In genomic region chr15:52963865-52964264, GRCh38 we compare ENCODE assay signal across 25 cellular contexts.
"Had no signal": no experiment of that assay in that cellular context is flagged by ENCODE, and none has a peak within 500 bp of the region (broad histone marks: within the 10 kb centered on the region; RNA-seq: fewer than 3 reads in every experiment).

No MANE protein-coding gene starts in this region.

- ATAC-seq: effector memory CD8-positive, alpha-beta T cell; esophagus mucosa; gastrocnemius medialis; heart right ventricle; left cardiac atrium; lower lobe of right lung; mucosa of descending colon had no signal

- H3K36me3 ChIP-seq: colonic mucosa, esophagus squamous epithelium, gastrocnemius medialis, heart right ventricle, left ventricle myocardium inferior, lower lobe of right lung had no signal

- H3K27me3 ChIP-seq: colonic mucosa, esophagus squamous epithelium, gastrocnemius medialis had no signal

- H3K4me1 ChIP-seq: colonic mucosa, esophagus squamous epithelium, gastrocnemius medialis, heart right ventricle, left ventricle myocardium inferior, lower lobe of right lung had no signal

- FAIRE-seq: endometrium, islet of Langerhans, keratinocyte had no signal

- DNase-seq: cerebellar nuclear complex; colonic mucosa; cortex of kidney; effector CD8-positive, alpha-beta T cell; effector memory CD8-positive, alpha-beta T cell; endodermal cell; erythroblast; esophagus squamous epithelium; foreskin fibroblast; foreskin melanocyte; gastrocnemius medialis; glutamatergic neuron; head of caudate nucleus; heart right ventricle; hippocampal formation; left cardiac atrium; left ventricle myocardium inferior; lower lobe of right lung; mesenchymal stem cell; mucosa of descending colon had no signal

- H3K4me3 ChIP-seq: colonic mucosa, esophagus squamous epithelium, gastrocnemius medialis, heart right ventricle, left ventricle myocardium inferior, lower lobe of right lung, mucosa of descending colon had no signal

- H3K27ac ChIP-seq: colonic mucosa, epithelial cell of prostate, esophagus squamous epithelium, gastrocnemius medialis, heart right ventricle, left ventricle myocardium inferior, lower lobe of right lung had no signal

- H3K9me3 ChIP-seq: colonic mucosa, esophagus squamous epithelium, gastrocnemius medialis, heart right ventricle, left ventricle myocardium inferior, lower lobe of right lung, mucosa of descending colon had no signal
